In genomic region chr7:131285558-131285957, GRCh38 we compare ENCODE assay signal across 10 cellular contexts. TPM values are rescaled to one million over a fixed set of nuclear protein-coding genes. Genes with fewer than 3 reads are reported as not detected.
DNase-seq lines count a peak whose midpoint lies in the region; ATAC-seq and TF ChIP-seq lines count a peak whose summit lies in the region.
"Had no signal": no experiment of that assay in that cellular context is flagged by ENCODE, and none has a peak within 500 bp of the region (broad histone marks: within the 10 kb centered on the region; RNA-seq: fewer than 3 reads in every experiment).

No MANE protein-coding gene starts in this region.

- peaks cover 11 to 28% of the 10 kb centered on the region in 2 donors for H3K4me1 ChIP-seq in ascending aorta
- H3K4me1 ChIP-seq in psoas muscle, result peaks cover 12% of the 10 kb centered on the region
- no peaks in the 10 kb centered on the region for H3K4me1 ChIP-seq in upper lobe of right lung

- DNase-seq in ascending aorta (ENCODE audit: low spot score in 2 of 2), result peak in 1 of 2 donors; percentile 71
- peak; percentile 9 for DNase-seq in fibroblast of the conjunctiva (ENCODE audit: low read depth)
- DNase-seq in psoas muscle, result peak; percentile 37 to 54
- no peak for DNase-seq in upper lobe of right lung
- DNase-seq in putamen (ENCODE audit: low spot score), result no peak
- DNase-seq in activated T-cell treated with anti-CD3 and anti-CD28 coated beads, Interleukin-2, amount 50 U/mL, for 1 hour, result no peak
- DNase-seq: IMR-90; stimulated activated naive CD4-positive, alpha-beta T cell had no signal

- H3K27ac ChIP-seq in ascending aorta, result peak overlapping the region; percentile 91 to 92
- peak overlapping the region; percentile 87 for H3K27ac ChIP-seq in psoas muscle
- H3K27ac ChIP-seq in upper lobe of right lung, result peak overlapping the region; percentile 15

- H3K9me3 ChIP-seq in ascending aorta (no peaks in the 10 kb centered on the region), psoas muscle (no peaks in the 10 kb centered on the region), upper lobe of right lung (no peaks in the 10 kb centered on the region)

- H3K4me3 ChIP-seq in ascending aorta, result no peak overlapping the region
- no peak overlapping the region for H3K4me3 ChIP-seq in psoas muscle
- H3K4me3 ChIP-seq in upper lobe of right lung, result no peak overlapping the region

- ATAC-seq in psoas muscle (peak; percentile 36 to 70 (median 43)), upper lobe of right lung (peak; percentile 33), GM19351 (IDR thresholded peaks at IDR 0.05; ENCODE audit: unreplicated experiment) (no peak), GM21390 (IDR thresholded peaks at IDR 0.05; ENCODE audit: unreplicated experiment) (no peak)

- TF ChIP-seq CTCF in ascending aorta (IDR thresholded peaks at IDR 0.05), result no peak
- TF ChIP-seq CTCF in psoas muscle (IDR thresholded peaks at IDR 0.05), result no peak
- no peak for TF ChIP-seq CTCF in upper lobe of right lung (IDR thresholded peaks at IDR 0.05)

- H3K36me3 ChIP-seq in ascending aorta (no peaks in the 10 kb centered on the region), psoas muscle (ENCODE audit: insufficient read depth in 1 of 2, low read depth in 1 of 2) (no peaks in the 10 kb centered on the region), upper lobe of right lung (no peaks in the 10 kb centered on the region)

- 66 to 76% (median 71%) methylated on average over 3 of the region's 3 CpGs for WGBS in psoas muscle, 3 donors

- intact Hi-C loops in ascending aorta (cut with DNase I), result loop anchor here (2.0 to 10.0 kb wide), 4 partner anchors 37 to 391 kb away; no protein-coding TSS in a partner anchor
- intact Hi-C loops in psoas muscle (cut with DNase I), result loop anchor here in 1 of 2 donors (5.0 kb wide), 1 partner anchor 33 kb away; no protein-coding TSS in a partner anchor
- intact Hi-C loops in upper lobe of right lung (cut with DNase I), result no loop called here

- H3K27me3 ChIP-seq in ascending aorta (no peaks in the 10 kb centered on the region), psoas muscle (ENCODE audit: insufficient read depth in 3 of 3, low read length in 2 of 3) (no peaks in the 10 kb centered on the region), upper lobe of right lung (no peaks in the 10 kb centered on the region)

RNA-seq across cellular contexts. Expression of gene MKLN1, which starts 42.1 kb away (rescaled TPM):
- total RNA-seq in ascending aorta (18.0 TPM), psoas muscle (10 to 100 TPM; 34.9 to 49.3 (median 45.3) TPM), upper lobe of right lung (66.0 TPM)
- 10 to 100 TPM; 14.7 to 70.8 (median 18.4) TPM for polyA plus RNA-seq in psoas muscle

Comparison
In these comparisons a context has a peak if more than half of its experiments do, and no peak if none do; other contexts are left out.
1. DNase-seq: peak in fibroblast of the conjunctiva (single experiment) and psoas muscle (2 of 2); none in upper lobe of right lung (single experiment), putamen (single experiment) and activated T-cell treated with anti-CD3 and anti-CD28 coated beads, Interleukin-2, amount 50 U/mL, for 1 hour (single experiment).
2. H3K27ac ChIP-seq: peak in every context shown above with its lines; median percentile 92 in ascending aorta; 87 in psoas muscle; 15 in upper lobe of right lung.
3. ATAC-seq: peak in psoas muscle (4 of 4) and upper lobe of right lung (single experiment); none in GM19351 (single experiment) and GM21390 (single experiment).